Comparison of ENCODE assay signal across 1 cellular context in the genomic region with DNA sequence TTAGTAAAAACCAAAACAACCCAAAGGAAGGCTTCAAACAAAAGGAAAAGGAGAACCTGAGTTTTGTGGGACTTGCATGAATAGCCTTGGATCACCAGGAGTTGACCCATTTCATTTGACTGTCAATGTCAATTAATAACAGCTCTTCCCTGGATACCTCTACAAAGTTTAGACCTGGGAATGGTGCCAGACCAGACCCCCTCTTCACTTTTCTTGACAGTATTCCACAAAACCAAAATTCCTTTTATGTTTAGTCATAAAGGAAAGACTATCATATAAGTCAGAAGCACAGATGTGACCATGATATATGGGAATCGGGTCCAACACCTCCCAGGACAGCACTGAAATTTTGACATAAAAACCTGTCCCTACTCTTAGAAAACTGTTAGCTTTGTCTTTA.
TF ChIP-seq lines count a peak whose summit lies in the region.

No MANE protein-coding gene starts in this region.

TF ChIP-seq in SK-N-SH, 30 proteins besides CTCF, POLR2A, EP300 and RAD21 (continued from another document):
- TF ChIP-seq, protein P1, sequence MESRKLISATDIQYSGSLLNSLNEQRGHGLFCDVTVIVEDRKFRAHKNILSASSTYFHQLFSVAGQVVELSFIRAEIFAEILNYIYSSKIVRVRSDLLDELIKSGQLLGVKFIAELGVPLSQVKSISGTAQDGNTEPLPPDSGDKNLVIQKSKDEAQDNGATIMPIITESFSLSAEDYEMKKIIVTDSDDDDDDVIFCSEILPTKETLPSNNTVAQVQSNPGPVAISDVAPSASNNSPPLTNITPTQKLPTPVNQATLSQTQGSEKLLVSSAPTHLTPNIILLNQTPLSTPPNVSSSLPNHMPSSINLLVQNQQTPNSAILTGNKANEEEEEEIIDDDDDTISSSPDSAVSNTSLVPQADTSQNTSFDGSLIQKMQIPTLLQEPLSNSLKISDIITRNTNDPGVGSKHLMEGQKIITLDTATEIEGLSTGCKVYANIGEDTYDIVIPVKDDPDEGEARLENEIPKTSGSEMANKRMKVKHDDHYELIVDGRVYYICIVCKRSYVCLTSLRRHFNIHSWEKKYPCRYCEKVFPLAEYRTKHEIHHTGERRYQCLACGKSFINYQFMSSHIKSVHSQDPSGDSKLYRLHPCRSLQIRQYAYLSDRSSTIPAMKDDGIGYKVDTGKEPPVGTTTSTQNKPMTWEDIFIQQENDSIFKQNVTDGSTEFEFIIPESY (IDR thresholded peaks at IDR 0.05; ENCODE audit: borderline replicate concordance, low read depth) = no peak
- TF ChIP-seq TCF12 (IDR thresholded peaks at IDR 0.05) (peak; percentile 79), CHD2 (IDR thresholded peaks at IDR 0.05; ENCODE audit: low read length, partially characterized antibody) (no peak), GATA2 (CRISPR knock-in tag; IDR thresholded peaks at IDR 0.05) (no peak), NFIC (IDR thresholded peaks at IDR 0.05; ENCODE audit: borderline replicate concordance) (peak; percentile 84), SMC3 (IDR thresholded peaks at IDR 0.05; ENCODE audit: low read depth, low read length) (no peak), FOSL2 (IDR thresholded peaks at IDR 0.05; ENCODE audit: borderline replicate concordance, low read depth) (peak; percentile 52; the same call in 1 of the 2 replicates), RCOR1 (IDR thresholded peaks at IDR 0.05; ENCODE audit: low read length) (no peak), TEAD4 (IDR thresholded peaks at IDR 0.05; ENCODE audit: borderline replicate concordance, insufficient read depth) (peak; percentile 54; the same call in 1 of the 2 replicates), JUND (IDR thresholded peaks at IDR 0.05) (peak; percentile 76), RFX5 (IDR thresholded peaks at IDR 0.05; ENCODE audit: low read length) (no peak)
- TF ChIP-seq, protein P2, sequence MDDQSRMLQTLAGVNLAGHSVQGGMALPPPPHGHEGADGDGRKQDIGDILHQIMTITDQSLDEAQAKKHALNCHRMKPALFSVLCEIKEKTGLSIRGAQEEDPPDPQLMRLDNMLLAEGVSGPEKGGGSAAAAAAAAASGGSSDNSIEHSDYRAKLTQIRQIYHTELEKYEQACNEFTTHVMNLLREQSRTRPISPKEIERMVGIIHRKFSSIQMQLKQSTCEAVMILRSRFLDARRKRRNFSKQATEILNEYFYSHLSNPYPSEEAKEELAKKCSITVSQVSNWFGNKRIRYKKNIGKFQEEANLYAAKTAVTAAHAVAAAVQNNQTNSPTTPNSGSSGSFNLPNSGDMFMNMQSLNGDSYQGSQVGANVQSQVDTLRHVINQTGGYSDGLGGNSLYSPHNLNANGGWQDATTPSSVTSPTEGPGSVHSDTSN (IDR thresholded peaks at IDR 0.05) = peak; percentile 89
- TF ChIP-seq, protein P3, sequence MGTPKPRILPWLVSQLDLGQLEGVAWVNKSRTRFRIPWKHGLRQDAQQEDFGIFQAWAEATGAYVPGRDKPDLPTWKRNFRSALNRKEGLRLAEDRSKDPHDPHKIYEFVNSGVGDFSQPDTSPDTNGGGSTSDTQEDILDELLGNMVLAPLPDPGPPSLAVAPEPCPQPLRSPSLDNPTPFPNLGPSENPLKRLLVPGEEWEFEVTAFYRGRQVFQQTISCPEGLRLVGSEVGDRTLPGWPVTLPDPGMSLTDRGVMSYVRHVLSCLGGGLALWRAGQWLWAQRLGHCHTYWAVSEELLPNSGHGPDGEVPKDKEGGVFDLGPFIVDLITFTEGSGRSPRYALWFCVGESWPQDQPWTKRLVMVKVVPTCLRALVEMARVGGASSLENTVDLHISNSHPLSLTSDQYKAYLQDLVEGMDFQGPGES (IDR thresholded peaks at IDR 0.05; ENCODE audit: low read depth, low read length) = no peak
